8 cellular contexts compared by ENCODE assay signal in the genomic region with DNA sequence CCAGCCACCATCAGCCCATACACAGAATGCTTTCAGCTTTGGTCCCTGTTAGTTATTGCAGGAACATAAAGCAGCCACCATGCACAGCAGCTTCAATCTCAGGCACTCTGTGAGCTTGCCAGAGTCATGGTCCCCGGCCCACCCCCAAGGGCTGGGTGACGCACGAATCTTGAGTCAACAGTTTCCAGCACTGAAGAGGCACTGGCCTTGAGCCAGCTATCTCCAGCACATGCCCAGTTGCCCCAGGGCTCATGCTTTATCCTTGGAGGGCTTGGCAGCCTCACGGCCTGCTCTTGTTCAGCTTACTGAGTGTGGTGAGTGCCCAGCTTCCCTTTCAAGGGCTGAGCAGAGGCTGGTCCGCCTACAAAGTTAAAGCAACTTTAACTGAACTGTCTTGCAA.
DNase-seq lines count a peak whose midpoint lies in the region; ATAC-seq and TF ChIP-seq lines count a peak whose summit lies in the region.

No MANE protein-coding gene starts in this region.

- H3K4me3 ChIP-seq in esophagus muscularis mucosa (no peak overlapping the region), parathyroid adenoma (ENCODE audit: low read depth, low read length) (no peak overlapping the region)

- no peak for ATAC-seq in GM21526 (IDR thresholded peaks at IDR 0.05; ENCODE audit: low FRiP score, unreplicated experiment)
- ATAC-seq in HG02981 (IDR thresholded peaks at IDR 0.05; ENCODE audit: unreplicated experiment) = no peak

- H3K27me3 ChIP-seq in esophagus muscularis mucosa (no peaks in the 10 kb centered on the region), parathyroid adenoma (ENCODE audit: control insufficient read depth, insufficient read depth, low read length) (no peaks in the 10 kb centered on the region)

- H3K9me3 ChIP-seq in esophagus muscularis mucosa (no peaks in the 10 kb centered on the region), parathyroid adenoma (ENCODE audit: control insufficient read depth, low read length) (no peaks in the 10 kb centered on the region)

- H3K27ac ChIP-seq in esophagus muscularis mucosa (replicated peaks in 1 of 4) (peak overlapping the region; percentile 4 to 59 (median 45)), parathyroid adenoma (peak overlapping the region; percentile 36)

- no peak for TF ChIP-seq EP300 in esophagus muscularis mucosa (IDR thresholded peaks at IDR 0.05)

- peak overlapping the region; percentile 33 for H3K4me2 ChIP-seq in parathyroid adenoma (ENCODE audit: low read length)

- H2AFZ ChIP-seq in parathyroid adenoma = peak overlapping the region; percentile 58

- no peak overlapping the region for H3K9ac ChIP-seq in parathyroid adenoma

- TF ChIP-seq POLR2A in esophagus muscularis mucosa (IDR thresholded peaks at IDR 0.05; ENCODE audit: low read depth) = no peak

- intact Hi-C loops in esophagus muscularis mucosa (cut with DNase I) = no loop called here

- TF ChIP-seq CTCF in esophagus muscularis mucosa (IDR thresholded peaks at IDR 0.05) = no peak
- TF ChIP-seq CTCF in parathyroid adenoma (IDR thresholded peaks at IDR 0.05) = no peak

- 32% methylated on average over 2 of the region's 5 CpGs for WGBS in esophagus muscularis mucosa

- peak; percentile 94 for DNase-seq in Daoy (ENCODE audit: low read depth)
- DNase-seq in NCI-H510A treated with DMSO at 0.1 percent for 48 hours (lab: John Stamatoyannopoulos, UW) = peak; percentile 96
- DNase-seq in esophagus muscularis mucosa (ENCODE audit: extremely low spot score) = no peak
- DNase-seq in ecto neural progenitor cell (ENCODE audit: low spot score) = no peak
- no peak for DNase-seq in activated CD4-positive, alpha-beta T cell treated with anti-CD3 and anti-CD28 coated beads for 1 hour

- H3K4me1 ChIP-seq in esophagus muscularis mucosa (peaks cover 8 to 37% (median 28%) of the 10 kb centered on the region in 4 donors), parathyroid adenoma (peaks cover 8% of the 10 kb centered on the region)

- no peaks in the 10 kb centered on the region for H3K36me3 ChIP-seq in esophagus muscularis mucosa
- no peaks in the 10 kb centered on the region for H3K36me3 ChIP-seq in parathyroid adenoma (ENCODE audit: control insufficient read depth, insufficient read depth, low read length)

- H3K79me2 ChIP-seq in parathyroid adenoma = no peaks in the 10 kb centered on the region

Comparison
In these comparisons a context has a peak if more than half of its experiments do, and no peak if none do; other contexts are left out.
1. DNase-seq: peak in Daoy (single experiment) and NCI-H510A treated with DMSO at 0.1 percent for 48 hours (single experiment); none in esophagus muscularis mucosa (single experiment), ecto neural progenitor cell (single experiment) and activated CD4-positive, alpha-beta T cell treated with anti-CD3 and anti-CD28 coated beads for 1 hour (single experiment).